In the genomic region with DNA sequence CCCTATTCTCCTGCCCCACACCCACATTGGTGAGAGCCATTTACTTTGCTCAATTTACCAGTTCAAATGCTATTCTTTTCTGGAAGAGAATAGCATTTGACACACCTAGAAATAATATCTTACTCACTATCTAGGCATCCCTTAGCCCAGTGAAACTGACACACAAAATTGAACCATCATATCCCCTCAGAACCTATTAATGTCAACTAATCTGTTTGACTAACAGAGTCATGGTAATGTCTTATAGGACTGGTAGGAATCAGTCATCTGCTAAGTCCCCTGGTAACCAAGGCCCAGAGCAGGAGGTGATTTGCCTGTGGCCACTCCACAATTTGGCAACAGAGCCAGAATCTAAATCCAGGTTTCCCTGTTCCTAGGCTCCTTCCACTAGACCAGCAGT, we compare ENCODE assay signal across 24 cellular contexts.
DNase-seq lines count a peak whose midpoint lies in the region; ATAC-seq and TF ChIP-seq lines count a peak whose summit lies in the region.
"Had no signal": no experiment of that assay in that cellular context is flagged by ENCODE, and none has a peak within 500 bp of the region (broad histone marks: within the 10 kb centered on the region; RNA-seq: fewer than 3 reads in every experiment).

No MANE protein-coding gene starts in this region.

- intact Hi-C loops in PC-3 (cut with micrococcal nuclease) (no loop called here), psoas muscle (cut with DNase I) (no loop called here), lower lobe of right lung (cut with DNase I) (no loop called here)

- no peaks in the 10 kb centered on the region for H3K79me2 ChIP-seq in PC-3 (ENCODE audit: low read length)

- CTCF ChIA-PET in PC-3 (lab: Charles Lee) = no interaction called here

- peak; percentile 6 for DNase-seq in ELR (ENCODE audit: low read depth)
- DNase-seq in PC-3 = peak; percentile 69
- peak; percentile 58 for DNase-seq in kidney tubule cell (ENCODE audit: low spot score)
- no peak for DNase-seq in psoas muscle
- DNase-seq in GDM1 (lab: John Stamatoyannopoulos, UW) = no peak
- DNase-seq in lower lobe of right lung = no peak
- DNase-seq: 8988T; ACHN; BE2C; CD8-positive, alpha-beta memory T cell; DMS153; DND-41; KBM-7; NCI-H1105 treated with DMSO at 0.1 percent for 48 hours; NCI-H146; NCI-H2029; NCI-H446; NCI-H524 treated with DMSO at 0.1 percent for 48 hours; NCI-H774; NK-92 treated with Interleukin-12 subunit alpha and Interleukin-12 subunit beta, amount 100 ng/mL, for 24 hours; Right ventricle myocardium superior; RPMI8226 had no signal

- peak; percentile 86 for ATAC-seq in PC-3
- ATAC-seq in psoas muscle = peak in 3 of 4 donors; percentile 58 to 61 (median 60)
- no peak for ATAC-seq in lower lobe of right lung
- no peak for ATAC-seq in HG02973 (IDR thresholded peaks at IDR 0.05; ENCODE audit: unreplicated experiment)
- ATAC-seq: HepG2 had no signal

- no peaks in the 10 kb centered on the region for H3K27me3 ChIP-seq in PC-3 (ENCODE audit: low read length)
- no peaks in the 10 kb centered on the region for H3K27me3 ChIP-seq in psoas muscle (ENCODE audit: insufficient read depth in 3 of 3, low read length in 2 of 3)
- no peaks in the 10 kb centered on the region for H3K27me3 ChIP-seq in lower lobe of right lung (ENCODE audit: low read depth)
- H3K27me3 ChIP-seq: BE2C had no signal

- H3F3A ChIP-seq in PC-3 (ENCODE audit: low read length, unreplicated experiment) = no peaks in the 10 kb centered on the region

- H3K27ac ChIP-seq in PC-3 (ENCODE audit: low read length) (peak overlapping the region; percentile 63), psoas muscle (peak overlapping the region; percentile 71), lower lobe of right lung (no peak overlapping the region)

- H3K4me1 ChIP-seq in PC-3 (ENCODE audit: insufficient read depth, low read length) (peaks cover 19% of the 10 kb centered on the region; the same call in 1 of the 2 replicates), psoas muscle (peaks cover 31% of the 10 kb centered on the region), lower lobe of right lung (no peaks in the 10 kb centered on the region)
- H3K4me1 ChIP-seq: BE2C had no signal

- TF ChIP-seq CTCF in PC-3 (conservative IDR thresholded peaks at IDR 0.05; ENCODE audit: low read depth, low read length) = no peak
- TF ChIP-seq CTCF in psoas muscle (IDR thresholded peaks at IDR 0.05) = no peak
- no peak for TF ChIP-seq CTCF in lower lobe of right lung (IDR thresholded peaks at IDR 0.05)

- no peak overlapping the region for H3K9ac ChIP-seq in PC-3 (ENCODE audit: low read length)

- peak overlapping the region; percentile 31; the same call in 1 of the 2 replicates for H3K4me2 ChIP-seq in PC-3 (ENCODE audit: low read length)

- no peaks in the 10 kb centered on the region for H3K9me2 ChIP-seq in PC-3 (replicated peaks; ENCODE audit: low read length)

- no TSS peak for BruUV-seq in PC-3 (replicated peaks; lab: Mats Ljungman, UMichigan)

- H3K4me3 ChIP-seq in PC-3 (ENCODE audit: low read length) = no peak overlapping the region
- H3K4me3 ChIP-seq in psoas muscle = no peak overlapping the region
- no peak overlapping the region for H3K4me3 ChIP-seq in lower lobe of right lung

- POLR2A ChIA-PET in PC-3 (lab: Charles Lee; ENCODE audit: unreplicated experiment) = no interaction called here

- H3K9me3 ChIP-seq in PC-3 (ENCODE audit: low read length) = no peaks in the 10 kb centered on the region
- no peaks in the 10 kb centered on the region for H3K9me3 ChIP-seq in psoas muscle
- H3K9me3 ChIP-seq in lower lobe of right lung = no peaks in the 10 kb centered on the region
- H3K9me3 ChIP-seq: BE2C had no signal

- no peak overlapping the region for H2AFZ ChIP-seq in PC-3 (ENCODE audit: low read length)

- H3K36me3 ChIP-seq in PC-3 (ENCODE audit: low read depth, low read length) = no peaks in the 10 kb centered on the region
- no peaks in the 10 kb centered on the region for H3K36me3 ChIP-seq in psoas muscle (ENCODE audit: insufficient read depth in 1 of 2, low read depth in 1 of 2)
- H3K36me3 ChIP-seq in lower lobe of right lung = no peaks in the 10 kb centered on the region
- H3K36me3 ChIP-seq: BE2C had no signal

- no peaks in the 10 kb centered on the region for H4K20me1 ChIP-seq in PC-3 (ENCODE audit: low read length)

Comparison
In these comparisons a context has a peak if more than half of its experiments do, and no peak if none do; other contexts are left out.
1. DNase-seq: peak in ELR (single experiment), PC-3 (single experiment) and kidney tubule cell (single experiment); none in psoas muscle (0 of 2), GDM1 (single experiment) and lower lobe of right lung (single experiment).
2. ATAC-seq: peak in PC-3 (single experiment) and psoas muscle (3 of 4); none in lower lobe of right lung (0 of 2) and HG02973 (single experiment).